11 cellular contexts compared by ENCODE assay signal in the genomic region with DNA sequence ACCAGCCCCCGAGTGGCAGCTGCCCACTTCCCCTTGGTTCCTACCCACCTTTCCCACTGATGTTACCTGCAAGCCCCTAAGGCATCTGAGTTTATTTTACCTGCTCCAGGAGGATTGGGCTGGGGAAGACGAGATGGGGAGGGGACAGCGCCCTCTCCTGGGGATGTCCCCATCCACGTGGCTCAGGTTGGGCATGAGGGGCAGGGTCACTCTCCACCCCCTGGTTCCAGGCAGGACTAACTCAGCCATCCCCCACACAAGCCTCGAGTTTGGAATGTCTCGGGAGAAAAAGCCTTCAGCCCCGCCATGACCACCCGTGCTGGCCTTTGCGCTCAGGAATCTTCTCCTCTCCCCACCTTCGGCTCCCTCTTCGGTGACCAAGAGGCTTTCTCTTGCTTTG.
A peak's percentile ranks its signal among the peaks of the same experiment; 100 is the strongest.
DNase-seq lines count a peak whose midpoint lies in the region; ATAC-seq and TF ChIP-seq lines count a peak whose summit lies in the region.
"Had no signal": no experiment of that assay in that cellular context is flagged by ENCODE, and none has a peak within 500 bp of the region (broad histone marks: within the 10 kb centered on the region; RNA-seq: fewer than 3 reads in every experiment).

No MANE protein-coding gene starts in this region.

- DNase-seq in GM12865 (ENCODE audit: low read depth) (no peak), OCI-LY7 (ENCODE audit: low spot score) (no peak), hippocampal formation (lab: John Stamatoyannopoulos, UW) (no peak), islet precursor cell (no peak)
- DNase-seq in activated naive CD4-positive, alpha-beta T cell (lab: John Stamatoyannopoulos, UW), result no peak
- DNase-seq: activated CD4-positive, alpha-beta memory T cell treated with anti-CD3 and anti-CD28 coated beads, Interleukin-2, amount 10 ng/mL, durations not matched to agents 7 days and 5 days; KBM-7 had no signal

- no peak for TF ChIP-seq EP300 in gastroesophageal sphincter (IDR thresholded peaks at IDR 0.05)

- H3K36me3 ChIP-seq in OCI-LY7 (ENCODE audit: insufficient read depth, low read length) (no peaks in the 10 kb centered on the region), gastroesophageal sphincter (peaks cover 0 to 100% of the 10 kb centered on the region in 2 donors), skeletal muscle tissue (ENCODE audit: control insufficient read depth in 3 of 3, insufficient read depth in 3 of 3, low read length in 3 of 3) (peaks cover 64 to 72% (median 72%) of the 10 kb centered on the region in 3 donors)

- no peaks in the 10 kb centered on the region for H3K9me3 ChIP-seq in OCI-LY7 (ENCODE audit: low read length)
- H3K9me3 ChIP-seq in gastroesophageal sphincter, result no peaks in the 10 kb centered on the region
- no peaks in the 10 kb centered on the region for H3K9me3 ChIP-seq in skeletal muscle tissue (ENCODE audit: control insufficient read depth in 3 of 3, low read length in 3 of 3)

- no peak overlapping the region for H3K9ac ChIP-seq in skeletal muscle tissue (ENCODE audit: low read depth in 1 of 3, low read length in 3 of 3)

- peak; percentile 9 for TF ChIP-seq CTCF in GM12865 (IDR thresholded peaks at IDR 0.05; ENCODE audit: insufficient read depth, low read depth, low read length, missing control alignments)
- peak; percentile 62 for TF ChIP-seq CTCF in OCI-LY7 (conservative IDR thresholded peaks at IDR 0.05; ENCODE audit: low read length)
- peak in 2 of 4 experiments; percentile 18 to 41 for TF ChIP-seq CTCF in gastroesophageal sphincter (IDR thresholded peaks at IDR 0.05)

- no peaks in the 10 kb centered on the region for H3K79me2 ChIP-seq in OCI-LY7 (ENCODE audit: insufficient read depth, low read depth, low read length)

- POLR2A ChIA-PET in OCI-LY7 (lab: Charles Lee), result no interaction called here

- CTCF ChIA-PET in OCI-LY7 (lab: Charles Lee; ENCODE audit: unreplicated experiment), result no interaction called here

- BruUV-seq in OCI-LY7 (replicated peaks; lab: Mats Ljungman, UMichigan), result no TSS peak

- no peak for TF ChIP-seq POLR2A in gastroesophageal sphincter (IDR thresholded peaks at IDR 0.05)

- H3K27me3 ChIP-seq in gastroesophageal sphincter, result no peaks in the 10 kb centered on the region
- no peaks in the 10 kb centered on the region for H3K27me3 ChIP-seq in skeletal muscle tissue (ENCODE audit: control insufficient read depth in 3 of 3, insufficient read depth in 3 of 3, low read length in 3 of 3)

- 65% methylated on average over 5 of the region's 11 CpGs; no CpG with 5 or more reads in 1 of the 2 donors for WGBS in gastroesophageal sphincter (ENCODE audit: low coverage in 1 of 2), 2 donors

- no peaks in the 10 kb centered on the region for H4K20me1 ChIP-seq in OCI-LY7 (ENCODE audit: insufficient read depth, low read length)

- no peak overlapping the region for H3K27ac ChIP-seq in OCI-LY7 (ENCODE audit: low read depth, low read length, poor library complexity, severe bottlenecking)
- peak overlapping the region in 3 of 4 donors; percentile 45 to 74 (median 72) for H3K27ac ChIP-seq in gastroesophageal sphincter
- peak overlapping the region; percentile 67 for H3K27ac ChIP-seq in skeletal muscle tissue (ENCODE audit: low read depth, low read length)

- H3K4me3 ChIP-seq in GM12865 (ENCODE audit: low read depth, low read length) (no peak overlapping the region), OCI-LY7 (ENCODE audit: low read depth, low read length, poor library complexity, severe bottlenecking) (no peak overlapping the region), gastroesophageal sphincter (no peak overlapping the region), skeletal muscle tissue (ENCODE audit: low read length in 3 of 3) (no peak overlapping the region)
- H3K4me3 ChIP-seq: lung had no signal

- H3K4me1 ChIP-seq in OCI-LY7 (ENCODE audit: insufficient read depth, low read length, poor library complexity, severe bottlenecking) (no peaks in the 10 kb centered on the region), gastroesophageal sphincter (peaks cover 2 to 44% (median 7%) of the 10 kb centered on the region in 3 donors), skeletal muscle tissue (ENCODE audit: control insufficient read depth in 3 of 3, insufficient read depth in 3 of 3, low read length in 3 of 3) (peaks cover 22 to 46% (median 28%) of the 10 kb centered on the region in 3 donors)

- H2AFZ ChIP-seq in OCI-LY7 (ENCODE audit: low read length), result no peak overlapping the region

- ATAC-seq in gastroesophageal sphincter, result no peak
- ATAC-seq in HG03025 (IDR thresholded peaks at IDR 0.05; ENCODE audit: low FRiP score, unreplicated experiment), result no peak

- intact Hi-C loops in OCI-LY7 (cut with micrococcal nuclease; ENCODE audit: unreplicated experiment), result no loop called here

- no peaks in the 10 kb centered on the region for H3K9me2 ChIP-seq in OCI-LY7 (ENCODE audit: insufficient read depth, low read length)

- no peak overlapping the region for H3K4me2 ChIP-seq in OCI-LY7 (ENCODE audit: low read length)
